1 cellular context compared by ENCODE assay signal in genomic region chr6:158768396-158768795, GRCh38.
TF ChIP-seq lines count a peak whose summit lies in the region.

No MANE protein-coding gene starts in this region.

TF ChIP-seq in GM12878, 131 proteins besides CTCF, POLR2A, EP300 and RAD21 (continued from another document):
- TF ChIP-seq RELB (IDR thresholded peaks at IDR 0.05; ENCODE audit: low read depth) (no peak), TCF7 (IDR thresholded peaks at IDR 0.05; ENCODE audit: borderline replicate concordance) (no peak)
